ENCODE assay signal across 8 cellular contexts in genomic region chr19:1094978-1095701, GRCh38.
DNase-seq lines count a peak whose midpoint lies in the region; ATAC-seq and TF ChIP-seq lines count a peak whose summit lies in the region.

Gene POLR2E, minus strand, starts transcription at chr19:1095375. Its CDS starts 60 bp downstream, at chr19:1095315.

- peak; percentile 93 for DNase-seq in SIG-M5 treated with dmso at 0.1 percent for 504 hours (lab: John Stamatoyannopoulos, UW; ENCODE audit: unreplicated experiment)
- no peak for DNase-seq in SIG-M5 (lab: John Stamatoyannopoulos, UW)
- DNase-seq in NCI-H2107 treated with DMSO at 0.1 percent for 48 hours (lab: John Stamatoyannopoulos, UW; ENCODE audit: unreplicated experiment), result peak; percentile 84
- peak; percentile 97 for DNase-seq in UCSD-AML1 (lab: John Stamatoyannopoulos, UW; ENCODE audit: unreplicated experiment)
- DNase-seq in brain microvascular endothelial cell, result peak; percentile 96
- DNase-seq in skeletal muscle cell (ENCODE audit: low read depth), result peak; percentile 93

- H3K36me3 ChIP-seq in brain microvascular endothelial cell (replicated peaks), result peaks cover 24% of the 10 kb centered on the region

- no peak for TF ChIP-seq CTCF in brain microvascular endothelial cell (IDR thresholded peaks at IDR 0.05; ENCODE audit: low read depth, low read length, missing control alignments)

- peak within 1 kb of the TSS; percentile 43 for H3K27ac ChIP-seq in brain microvascular endothelial cell

- in situ Hi-C loops in brain microvascular endothelial cell (cut with HindIII; ENCODE audit: low pct_ligation_motif_present, low sequenced_read_pairs), result no loop called here

- no peaks in the 10 kb centered on the region for H3K27me3 ChIP-seq in brain microvascular endothelial cell (replicated peaks)

- peak within 1 kb of the TSS; percentile 87 for H3K4me3 ChIP-seq in brain microvascular endothelial cell (ENCODE audit: low read depth, low read length)
- peak within 1 kb of the TSS; percentile 87 for H3K4me3 ChIP-seq in iPS-11a (ENCODE audit: low read depth, low read length)
- peak within 1 kb of the TSS; percentile 89 for H3K4me3 ChIP-seq in skeletal muscle cell (ENCODE audit: low read depth, low read length)

- peak; percentile 83 for ATAC-seq in HG03060 (IDR thresholded peaks at IDR 0.05; ENCODE audit: low read depth, unreplicated experiment)
